In genomic region chr1:39127513-39127912, GRCh38 we compare ENCODE assay signal across 11 cellular contexts.
DNase-seq lines count a peak whose midpoint lies in the region; ATAC-seq and TF ChIP-seq lines count a peak whose summit lies in the region.
"Had no signal": no experiment of that assay in that cellular context is flagged by ENCODE, and none has a peak within 500 bp of the region (broad histone marks: within the 10 kb centered on the region; RNA-seq: fewer than 3 reads in every experiment).

No MANE protein-coding gene starts in this region.

- H3K36me3 Mint-ChIP-seq in nephron progenitor cell (ENCODE audit: low read depth) = peaks cover 35% of the 10 kb centered on the region

- H3K27me3 ChIP-seq in cardiac muscle cell (no peaks in the 10 kb centered on the region), aorta (ENCODE audit: control insufficient read depth in 1 of 2, insufficient read depth in 2 of 2, low read length in 1 of 2) (no peaks in the 10 kb centered on the region)

- H3K36me3 ChIP-seq in cardiac muscle cell (no peaks in the 10 kb centered on the region), aorta (ENCODE audit: control insufficient read depth in 1 of 2, insufficient read depth in 2 of 2, low read length in 1 of 2) (no peaks in the 10 kb centered on the region)

- TF ChIP-seq CTCF in cardiac muscle cell (IDR thresholded peaks at IDR 0.05; ENCODE audit: low read depth, low read length) = no peak
- TF ChIP-seq CTCF in fibroblast of the aortic adventitia (IDR thresholded peaks at IDR 0.05; ENCODE audit: insufficient read depth, low read length) = no peak
- TF ChIP-seq CTCF in nephron progenitor cell (IDR thresholded peaks at IDR 0.05) = no peak

- DNase-seq in cardiac muscle cell (ENCODE audit: low read depth in 1 of 2, low spot score in 1 of 2) (peak; percentile 24 to 94), cardiac septum (ENCODE audit: low spot score) (no peak), fibroblast of the aortic adventitia (ENCODE audit: low read depth) (peak; percentile 85), nephron progenitor cell (no peak), aorta (no peak), AML-193 (lab: John Stamatoyannopoulos, UW) (no peak), SIG-M5 treated with dmso at 0.1 percent for 504 hours (lab: John Stamatoyannopoulos, UW; ENCODE audit: unreplicated experiment) (no peak)
- DNase-seq: activated CD4-positive, alpha-beta T cell treated with anti-CD3 and anti-CD28 coated beads, Interleukin-2, amount 50 U/mL, for 4 hours; NCI-H1694; SHP77 had no signal

- peak overlapping the region; percentile 28 for H3K27ac ChIP-seq in cardiac muscle cell
- peak overlapping the region in 1 of 2 donors; percentile 72 for H3K27ac ChIP-seq in aorta (ENCODE audit: low read depth in 1 of 2, low read length in 2 of 2)

- no peaks in the 10 kb centered on the region for H3K27me3 Mint-ChIP-seq in nephron progenitor cell (ENCODE audit: low read depth, poor library complexity)

- H3K4me3 Mint-ChIP-seq in nephron progenitor cell = no peak overlapping the region

- peak overlapping the region; percentile 96 for H3K27ac Mint-ChIP-seq in nephron progenitor cell

- ATAC-seq in aorta (ENCODE audit: low FRiP score) (peak; percentile 71), HG02642 (IDR thresholded peaks at IDR 0.05; ENCODE audit: poor library complexity, unreplicated experiment) (no peak)

- H3K9me3 ChIP-seq in cardiac muscle cell (ENCODE audit: low read depth) = no peaks in the 10 kb centered on the region
- no peaks in the 10 kb centered on the region for H3K9me3 ChIP-seq in aorta (ENCODE audit: control insufficient read depth, low read length)

- H3K4me1 Mint-ChIP-seq in nephron progenitor cell = peaks cover 59% of the 10 kb centered on the region

- H3K4me1 ChIP-seq in cardiac muscle cell (ENCODE audit: low read depth) (peaks cover 11% of the 10 kb centered on the region), aorta (ENCODE audit: control insufficient read depth in 1 of 2, insufficient read depth in 2 of 2, low read length in 2 of 2) (peaks cover 9 to 10% of the 10 kb centered on the region in 2 donors)

- intact Hi-C loops in cardiac septum (cut with DNase I) = no loop called here
- intact Hi-C loops in aorta (cut with DNase I) = no loop called here

- H3K9me3 Mint-ChIP-seq in nephron progenitor cell = no peaks in the 10 kb centered on the region

- H3K4me3 ChIP-seq in cardiac muscle cell (no peak overlapping the region), fibroblast of the aortic adventitia (ENCODE audit: low read depth, low read length) (no peak overlapping the region), aorta (ENCODE audit: low read length in 2 of 2) (no peak overlapping the region)

Comparison
In these comparisons a context has a peak if more than half of its experiments do, and no peak if none do; other contexts are left out.
1. DNase-seq: peak in cardiac muscle cell (2 of 2) and fibroblast of the aortic adventitia (single experiment); none in cardiac septum (single experiment), nephron progenitor cell (single experiment), aorta (0 of 2), AML-193 (0 of 2) and SIG-M5 treated with dmso at 0.1 percent for 504 hours (single experiment).